ENCODE assay signal across 8 cellular contexts in genomic region chr19:861756-862528, GRCh38. TPM values are rescaled to one million over a fixed set of nuclear protein-coding genes. Genes with fewer than 3 reads are reported as not detected.
DNase-seq lines count a peak whose midpoint lies in the region; ATAC-seq and TF ChIP-seq lines count a peak whose summit lies in the region.

No MANE protein-coding gene starts in this region.

- H3K9me3 Mint-ChIP-seq in stimulated activated naive B cell treated with anti-CD40 and anti-IgM and Interleukin-4, amounts not matched to agents 10 μg/mL and 1 μg/mL and 100 μg/mL, for 72 hours: peaks cover 0 to 1% of the 10 kb centered on the region in 2 donors

- peak; percentile 35 for ATAC-seq in SK-N-SH treated with all-trans-retinoic acid at 6 μM for 48 hours
- peak; percentile 53 for ATAC-seq in left lung
- peak; percentile 26 to 33 for ATAC-seq in stimulated activated naive B cell treated with anti-CD40 and anti-IgM and Interleukin-4, amounts not matched to agents 10 μg/mL and 1 μg/mL and 100 μg/mL, for 72 hours (replicated peaks)
- no peak for ATAC-seq in GM18868 (IDR thresholded peaks at IDR 0.05; ENCODE audit: unreplicated experiment)

- BruUV-seq in A673 (replicated peaks; lab: Mats Ljungman, UMichigan): no TSS peak

- H3K4me1 Mint-ChIP-seq in stimulated activated naive B cell treated with anti-CD40 and anti-IgM and Interleukin-4, amounts not matched to agents 10 μg/mL and 1 μg/mL and 100 μg/mL, for 72 hours: peaks cover 10 to 27% of the 10 kb centered on the region in 2 donors

- peaks cover 11 to 34% of the 10 kb centered on the region in 2 donors for H3K27me3 Mint-ChIP-seq in stimulated activated naive B cell treated with anti-CD40 and anti-IgM and Interleukin-4, amounts not matched to agents 10 μg/mL and 1 μg/mL and 100 μg/mL, for 72 hours

- peaks cover 0 to 4% of the 10 kb centered on the region in 2 donors for H3K36me3 Mint-ChIP-seq in stimulated activated naive B cell treated with anti-CD40 and anti-IgM and Interleukin-4, amounts not matched to agents 10 μg/mL and 1 μg/mL and 100 μg/mL, for 72 hours

- H3K4me1 ChIP-seq in A673 (ENCODE audit: insufficient read depth, low read length, poor library complexity, severe bottlenecking): peaks cover 11% of the 10 kb centered on the region
- H3K4me1 ChIP-seq in HEK293 (ENCODE audit: control insufficient read depth, insufficient read depth, low read length): no peaks in the 10 kb centered on the region
- peaks cover 0 to 50% of the 10 kb centered on the region in 2 donors for H3K4me1 ChIP-seq in left lung
- no peaks in the 10 kb centered on the region for H3K4me1 ChIP-seq in smooth muscle cell (ENCODE audit: low read depth)

- no peaks in the 10 kb centered on the region for H3F3A ChIP-seq in smooth muscle cell (ENCODE audit: low read depth)

- no peak overlapping the region for H3K27ac ChIP-seq in A673 (ENCODE audit: low read depth, low read length, poor library complexity, severe bottlenecking)
- no peak overlapping the region for H3K27ac ChIP-seq in HEK293 (ENCODE audit: extremely low read depth, low read depth, low read length)
- no peak overlapping the region for H3K27ac ChIP-seq in left lung
- no peak overlapping the region for H3K27ac ChIP-seq in smooth muscle cell (ENCODE audit: low read depth)

- WGBS in smooth muscle cell (ENCODE audit: low lambda C conversion rate): 7% methylated on average over 31 of the region's 57 CpGs

- H3K4me3 ChIP-seq in A673 (ENCODE audit: low read depth, low read length, poor library complexity, severe bottlenecking) (no peak overlapping the region), HEK293 (ENCODE audit: low read depth, low read length) (no peak overlapping the region), left lung (peak overlapping the region in 1 of 2 donors; percentile 30), smooth muscle cell (no peak overlapping the region)

- POLR2A ChIA-PET in A673 (lab: Charles Lee; ENCODE audit: low non-redundant PET) (no interaction called here), HEK293 (lab: Yijun Ruan, JAX) (interaction anchor here (0.7 kb wide), 1 partner anchor 16 kb away, joined by 3 read pairs; no protein-coding TSS in a partner anchor)

- peak overlapping the region; percentile 37 for H3K27ac Mint-ChIP-seq in stimulated activated naive B cell treated with anti-CD40 and anti-IgM and Interleukin-4, amounts not matched to agents 10 μg/mL and 1 μg/mL and 100 μg/mL, for 72 hours

- H3K4me2 ChIP-seq in smooth muscle cell: no peak overlapping the region

- H3K27me3 ChIP-seq in A673 (replicated peaks; ENCODE audit: insufficient read depth, low read depth, low read length, poor library complexity) (no peaks in the 10 kb centered on the region), left lung (peaks cover 0 to 40% of the 10 kb centered on the region in 2 donors), smooth muscle cell (ENCODE audit: low read depth) (peaks cover 33% of the 10 kb centered on the region)

- no peak overlapping the region for H3K9ac ChIP-seq in smooth muscle cell (ENCODE audit: low read depth)

- intact Hi-C loops in A673 (cut with micrococcal nuclease; ENCODE audit: unreplicated experiment) (loop anchor here (2.0 to 10.0 kb wide), 4 partner anchors 59 to 383 kb away; partner anchors contain the start of genes ATP5F1D, MIDN and WDR18), left lung (cut with DNase I) (no loop called here)

- H3K4me3 Mint-ChIP-seq in stimulated activated naive B cell treated with anti-CD40 and anti-IgM and Interleukin-4, amounts not matched to agents 10 μg/mL and 1 μg/mL and 100 μg/mL, for 72 hours: peak overlapping the region; percentile 57 to 67

- no peaks in the 10 kb centered on the region for H3K36me3 ChIP-seq in A673 (ENCODE audit: insufficient read depth, low read length, poor library complexity, severe bottlenecking)
- H3K36me3 ChIP-seq in HEK293 (ENCODE audit: control insufficient read depth in 2 of 2, insufficient read depth in 1 of 2, low read length in 2 of 2): no peaks in the 10 kb centered on the region
- no peaks in the 10 kb centered on the region for H3K36me3 ChIP-seq in left lung
- no peaks in the 10 kb centered on the region for H3K36me3 ChIP-seq in smooth muscle cell (ENCODE audit: low read depth)

- H3K9me3 ChIP-seq in A673 (ENCODE audit: low read depth, low read length, poor library complexity, severe bottlenecking) (no peaks in the 10 kb centered on the region), HEK293 (ENCODE audit: control insufficient read depth, insufficient read depth, low read depth, low read length) (no peaks in the 10 kb centered on the region), left lung (no peaks in the 10 kb centered on the region), smooth muscle cell (replicated peaks; ENCODE audit: low read depth) (no peaks in the 10 kb centered on the region)

- H3K79me2 ChIP-seq in smooth muscle cell (ENCODE audit: low read depth): no peaks in the 10 kb centered on the region

- CTCF ChIA-PET in A673 (lab: Charles Lee): no interaction called here
- CTCF ChIA-PET in HEK293 (lab: Yijun Ruan, JAX): interaction anchor here (0.6 to 1.0 kb wide), 2 partner anchors 11 to 59 kb away, joined by 3 read pairs; no protein-coding TSS in a partner anchor

- H2AFZ ChIP-seq in smooth muscle cell (ENCODE audit: low read depth): no peak overlapping the region

- DNase-seq in A673 (ENCODE audit: low spot score) (peak; percentile 73), activated gamma-delta T cell (lab: John Stamatoyannopoulos, UW) (peak; percentile 54), left lung (peak in 1 of 2 donors; percentile 88), smooth muscle cell (lab: John Stamatoyannopoulos, UW; ENCODE audit: unreplicated experiment) (no peak)
- DNase-seq in stimulated activated naive B cell treated with anti-CD40 and anti-IgM and Interleukin-4, amounts not matched to agents 10 μg/mL and 1 μg/mL and 100 μg/mL, for 72 hours: no peak

- peak; percentile 45 for TF ChIP-seq CTCF in A673 (conservative IDR thresholded peaks at IDR 0.05; ENCODE audit: low read depth, low read length)
- TF ChIP-seq CTCF in HEK293 (tag by site-specific recombination; IDR thresholded peaks at IDR 0.05): no peak
- no peak for TF ChIP-seq CTCF in left lung (IDR thresholded peaks at IDR 0.05)
- TF ChIP-seq CTCF in smooth muscle cell (IDR thresholded peaks at IDR 0.05; ENCODE audit: borderline replicate concordance, insufficient read depth, poor library complexity, severe bottlenecking): no peak

- no peaks in the 10 kb centered on the region for H4K20me1 ChIP-seq in smooth muscle cell (ENCODE audit: low read depth)

TF ChIP-seq in HEK293, 187 proteins besides CTCF, POLR2A, EP300 and RAD21 (continues in another document):
- TF ChIP-seq SP2 (tag by site-specific recombination; IDR thresholded peaks at IDR 0.05): peak; percentile 47
- TF ChIP-seq KLF10 (tag by site-specific recombination; IDR thresholded peaks at IDR 0.05): peak; percentile 17; the same call in 1 of the 2 replicates
- peak; percentile 77 for TF ChIP-seq KLF1 (tag by site-specific recombination; IDR thresholded peaks at IDR 0.05)
- TF ChIP-seq KLF9 (tag by site-specific recombination; IDR thresholded peaks at IDR 0.05; ENCODE audit: low read depth): peak; percentile 10; the same call in 1 of the 2 replicates
- TF ChIP-seq, protein P1, sequence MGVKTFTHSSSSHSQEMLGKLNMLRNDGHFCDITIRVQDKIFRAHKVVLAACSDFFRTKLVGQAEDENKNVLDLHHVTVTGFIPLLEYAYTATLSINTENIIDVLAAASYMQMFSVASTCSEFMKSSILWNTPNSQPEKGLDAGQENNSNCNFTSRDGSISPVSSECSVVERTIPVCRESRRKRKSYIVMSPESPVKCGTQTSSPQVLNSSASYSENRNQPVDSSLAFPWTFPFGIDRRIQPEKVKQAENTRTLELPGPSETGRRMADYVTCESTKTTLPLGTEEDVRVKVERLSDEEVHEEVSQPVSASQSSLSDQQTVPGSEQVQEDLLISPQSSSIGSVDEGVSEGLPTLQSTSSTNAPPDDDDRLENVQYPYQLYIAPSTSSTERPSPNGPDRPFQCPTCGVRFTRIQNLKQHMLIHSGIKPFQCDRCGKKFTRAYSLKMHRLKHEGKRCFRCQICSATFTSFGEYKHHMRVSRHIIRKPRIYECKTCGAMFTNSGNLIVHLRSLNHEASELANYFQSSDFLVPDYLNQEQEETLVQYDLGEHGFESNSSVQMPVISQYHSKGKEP (tag by site-specific recombination; IDR thresholded peaks at IDR 0.05): peak; percentile 47; the same call in 1 of the 2 replicates

TF ChIP-seq in SK-N-SH treated with all-trans-retinoic acid at 6 μM for 48 hours, 23 proteins besides CTCF, POLR2A, EP300 and RAD21:
- TF ChIP-seq BACH2 (CRISPR knock-in tag; IDR thresholded peaks at IDR 0.05; ENCODE audit: borderline replicate concordance) (no peak), PPARA (CRISPR knock-in tag; IDR thresholded peaks at IDR 0.05; ENCODE audit: borderline replicate concordance) (no peak)

RNA-seq across cellular contexts. Expression of gene CFD, which starts 2.5 kb away (rescaled TPM):
- total RNA-seq in A673 (2021) (1.1 and 1.4 TPM in 2 replicates), left lung (10 to 100 TPM; 78.0 to 85.3 TPM), smooth muscle cell (not detected in 2 replicates)
- polyA plus RNA-seq in smooth muscle cell: 0.34 and 1.9 TPM in 2 replicates

RNA-seq across cellular contexts. Expression of gene ELANE, which starts 9.8 kb away (rescaled TPM):
- total RNA-seq in A673 (2021) (not detected in 2 replicates), left lung (1 to 10 TPM in 1 of 2 donors, under 1 TPM in 1; 0.89 to 1.3 TPM), smooth muscle cell (not detected in 2 replicates)
- not detected in 2 replicates for polyA plus RNA-seq in smooth muscle cell

RNA-seq across cellular contexts. Expression of gene PRTN3, which starts 21.1 kb away (rescaled TPM):
- total RNA-seq in A673 (2021) (not detected in 2 replicates), left lung (under 1 TPM; 0.55 to 0.58 TPM), smooth muscle cell (not detected in 2 replicates)
- not detected in 2 replicates for polyA plus RNA-seq in smooth muscle cell

RNA-seq across cellular contexts. Expression of gene MED16, which starts 31.0 kb away (rescaled TPM):
- total RNA-seq in A673 (2021) (83.0 and 86.3 TPM in 2 replicates), left lung (10 to 100 TPM; 51.7 to 55.8 TPM), smooth muscle cell (19.0 and 25.2 TPM in 2 replicates)
- 86.8 and 87.1 TPM in 2 replicates for polyA plus RNA-seq in smooth muscle cell

RNA-seq across cellular contexts. Expression of gene RNU6-9, which starts 31.3 kb away (rescaled TPM):
- total RNA-seq in A673 (2021) (not detected in 2 replicates), left lung (not detected), smooth muscle cell (not detected in 2 replicates)
- not detected in 2 replicates for polyA plus RNA-seq in smooth muscle cell

Comparison
In these comparisons a context has a peak if more than half of its experiments do, and no peak if none do; other contexts are left out.
1. DNase-seq: peak in A673 (single experiment) and activated gamma-delta T cell (single experiment); none in stimulated activated naive B cell treated with anti-CD40 and anti-IgM and Interleukin-4, amounts not matched to agents 10 μg/mL and 1 μg/mL and 100 μg/mL, for 72 hours (single experiment) and smooth muscle cell (single experiment).
2. RNA of gene CFD, which starts 2.5 kb away (total RNA-seq): 78.0 to 85.3 TPM in left lung; 1.1 to 1.4 TPM in A673 and not detected in smooth muscle cell; every median in the first group is over 10 times any median in the second.